ENCODE assay signal across 13 cellular contexts in the genomic region with DNA sequence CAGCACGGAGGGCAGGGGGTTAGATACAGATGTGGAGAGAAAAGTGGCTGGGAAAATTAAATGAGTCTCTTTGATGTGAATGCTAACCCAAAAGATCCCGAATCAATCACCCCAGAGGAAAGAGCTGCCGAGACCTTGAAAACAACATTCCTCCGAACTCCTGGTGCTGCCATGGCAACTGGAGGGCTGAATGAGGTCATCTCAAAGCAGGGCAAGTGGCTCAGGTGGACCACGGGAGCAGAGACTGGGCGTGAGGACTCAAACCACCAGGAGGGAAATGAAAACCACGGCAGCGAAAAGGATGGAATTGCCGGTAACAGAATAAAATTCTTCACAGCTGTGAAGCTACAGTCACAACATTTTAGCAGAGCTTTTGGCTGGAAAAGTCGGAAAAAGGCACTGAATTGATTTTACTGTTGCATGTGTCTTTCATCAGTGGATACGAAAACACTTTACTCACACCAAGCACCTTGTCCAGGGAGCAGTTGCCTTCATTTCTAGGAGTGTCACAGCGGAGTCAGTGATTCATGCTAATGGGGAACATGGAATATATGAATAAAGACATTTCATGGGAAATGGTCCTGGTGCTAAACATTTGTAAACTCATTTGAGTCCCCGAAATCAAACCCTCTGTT.
A peak's percentile ranks its signal among the peaks of the same experiment; 100 is the strongest.
DNase-seq lines count a peak whose midpoint lies in the region; ATAC-seq and TF ChIP-seq lines count a peak whose summit lies in the region.
"Had no signal": no experiment of that assay in that cellular context is flagged by ENCODE, and none has a peak within 500 bp of the region (broad histone marks: within the 10 kb centered on the region; RNA-seq: fewer than 3 reads in every experiment).

No MANE protein-coding gene starts in this region.

- in situ Hi-C loops in astrocyte of the spinal cord (cut with HindIII; ENCODE audit: low sequenced_read_pairs), result no loop called here

- H3K4me3 ChIP-seq in astrocyte of the spinal cord (ENCODE audit: low read depth, low read length) (no peak overlapping the region), iPS DF 6.9 (ENCODE audit: low read length) (no peak overlapping the region)
- H3K4me3 ChIP-seq: SJSA1 had no signal

- H3K27me3 ChIP-seq in iPS DF 6.9 (ENCODE audit: control insufficient read depth, insufficient read depth, low read length), result no peaks in the 10 kb centered on the region
- H3K27me3 ChIP-seq: SJSA1 had no signal

- ATAC-seq in GM19463 (IDR thresholded peaks at IDR 0.05; ENCODE audit: unreplicated experiment), result no peak
- ATAC-seq: esophagus mucosa had no signal

- H3K36me3 ChIP-seq in iPS DF 6.9 (ENCODE audit: control insufficient read depth, insufficient read depth, low read length), result no peaks in the 10 kb centered on the region
- H3K36me3 ChIP-seq: neutrophil, SJSA1 had no signal

- no peaks in the 10 kb centered on the region for H3K9me3 ChIP-seq in iPS DF 6.9 (ENCODE audit: control insufficient read depth, insufficient read depth, low read length)
- H3K9me3 ChIP-seq: neutrophil, SJSA1 had no signal

- no peak for TF ChIP-seq CTCF in astrocyte of the spinal cord (IDR thresholded peaks at IDR 0.05; ENCODE audit: low read depth, low read length)

- DNase-seq in DMS153 (lab: John Stamatoyannopoulos, UW) (peak; percentile 8), DMS153 treated with DMSO at 0.1 percent for 48 hours (lab: John Stamatoyannopoulos, UW; ENCODE audit: unreplicated experiment) (no peak), astrocyte of the spinal cord (ENCODE audit: low read depth, low spot score) (peak; percentile 64), iPS DF 6.9 (ENCODE audit: low read depth, low spot score) (peak; percentile 5), stromal cell of bone marrow (ENCODE audit: low read depth) (peak; percentile 52), germinal center (ENCODE audit: low spot score) (no peak)
- DNase-seq in stimulated activated CD4-positive, alpha-beta T cell treated with anti-CD3 and anti-CD28 coated beads, Interleukin-12 subunit alpha, Interleukin-12 subunit beta, amount 100 ng/mL, for 4 hours, result no peak
- DNase-seq: activated CD8-positive, alpha-beta memory T cell treated with anti-CD3 and anti-CD28 coated beads, Interleukin-2, amount 50 U/mL, for 4 hours had no signal

- no CpG with 5 or more reads among the region's 13 CpGs for WGBS in iPS DF 6.9 (ENCODE audit: insufficient coverage, insufficient read length)

- H3K4me1 ChIP-seq in iPS DF 6.9 (ENCODE audit: control insufficient read depth, insufficient read depth, low read length), result no peaks in the 10 kb centered on the region
- H3K4me1 ChIP-seq: SJSA1 had no signal

- H3K27ac ChIP-seq in iPS DF 6.9 (ENCODE audit: low read length), result no peak overlapping the region
- H3K27ac ChIP-seq: KMS-11, neutrophil, SJSA1 had no signal

Comparison
In these comparisons a context has a peak if more than half of its experiments do, and no peak if none do; other contexts are left out.
1. DNase-seq: peak in DMS153 (single experiment), astrocyte of the spinal cord (single experiment), iPS DF 6.9 (single experiment) and stromal cell of bone marrow (single experiment); none in DMS153 treated with DMSO at 0.1 percent for 48 hours (single experiment), stimulated activated CD4-positive, alpha-beta T cell treated with anti-CD3 and anti-CD28 coated beads, Interleukin-12 subunit alpha, Interleukin-12 subunit beta, amount 100 ng/mL, for 4 hours (single experiment) and germinal center (single experiment).